Comparison of ENCODE assay signal across 9 cellular contexts in genomic region chr13:45339399-45339798, GRCh38. TPM values are rescaled to one million over a fixed set of nuclear protein-coding genes. Genes with fewer than 3 reads are reported as not detected.
DNase-seq lines count a peak whose midpoint lies in the region; ATAC-seq, FAIRE-seq and TF ChIP-seq lines count a peak whose summit lies in the region.
"Had no signal": no experiment of that assay in that cellular context is flagged by ENCODE, and none has a peak within 500 bp of the region (broad histone marks: within the 10 kb centered on the region; RNA-seq: fewer than 3 reads in every experiment).

No MANE protein-coding gene starts in this region.

- peak overlapping the region; percentile 70 to 79 for H3K4me2 ChIP-seq in H1 (ENCODE audit: insufficient read depth in 1 of 2, low read depth in 2 of 2, low read length in 2 of 2)
- H3K4me2 ChIP-seq in neural progenitor cell: peak overlapping the region; percentile 95

- CTCF ChIA-PET in CD4-positive, alpha-beta T cell (lab: Charles Lee): interaction anchor here (1.0 to 3.7 kb wide), 6 partner anchors 7 to 151 kb away, joined by 3 to 18 read pairs (median 10); partner anchors contain the start of gene SLC25A30
- CTCF ChIA-PET in H1 (lab: Charles Lee; ENCODE audit: partially characterized antibody): interaction anchor here (0.7 kb wide), 1 partner anchor 17 kb away, joined by 3 read pairs; no protein-coding TSS in a partner anchor

- TF ChIP-seq CTCF in CD4-positive, alpha-beta T cell (IDR thresholded peaks at IDR 0.05): no peak
- TF ChIP-seq CTCF in H1 (IDR thresholded peaks at IDR 0.05; ENCODE audit: control extremely low read depth in 1 of 3, insufficient read depth in 1 of 3, low read depth in 1 of 3, low read length in 3 of 3) (no peak), neural progenitor cell (IDR thresholded peaks at IDR 0.05) (no peak)

- H3K4me1 Mint-ChIP-seq in CD4-positive, alpha-beta T cell (ENCODE audit: low read depth): peaks cover 80% of the 10 kb centered on the region
- peaks cover 23% of the 10 kb centered on the region for H3K4me1 Mint-ChIP-seq in neural progenitor cell

- FAIRE-seq in H1 (lab: Jason Lieb, UNC): no peak
- FAIRE-seq: GM18507 had no signal

- H3K4me3 ChIP-seq in NT2/D1 (ENCODE audit: insufficient read length, low read depth) (peak overlapping the region; percentile 80), H1 (ENCODE audit: extremely low read depth in 1 of 4, insufficient read depth in 2 of 4, low read depth in 3 of 4, low read length in 4 of 4) (peak overlapping the region; percentile 87 to 91 (median 88); a peak in 7 of 8 replicates), neural progenitor cell (peak overlapping the region; percentile 87)

- H4K20me1 ChIP-seq in H1 (replicated peaks in 1 of 2; ENCODE audit: control insufficient read depth in 1 of 2, insufficient read depth in 2 of 2, low read length in 2 of 2) (peaks cover 22% of the 10 kb centered on the region in 2 experiments), neural progenitor cell (ENCODE audit: low read depth) (peaks cover 51% of the 10 kb centered on the region)

- intact Hi-C loops in CD4-positive, alpha-beta T cell (cut with DNase I, micrococcal nuclease): loop anchor here (5.0 to 10.0 kb wide), 3 partner anchors 215 to 845 kb away; partner anchors contain the start of genes GTF2F2 (in 2 of the 2), LCP1 (in 1 of the 2) and TSC22D1 (in 1 of the 2)

- H3K79me1 ChIP-seq in H1 (ENCODE audit: low read depth, low read length): 0 out of 2 replicates have a peak, but pooled peaks cover 7% of the 10 kb centered on the region

- POLR2A ChIA-PET in CD4-positive, alpha-beta T cell (lab: Charles Lee): interaction anchor here (1.2 to 4.3 kb wide), 6 partner anchors 8 to 125 kb away, joined by 3 to 81 read pairs (median 22); partner anchors contain the start of genes COG3 and SLC25A30
- POLR2A ChIA-PET in H1 (lab: Charles Lee; ENCODE audit: partially characterized antibody): interaction anchor here (1.0 to 16.2 kb wide), 14 partner anchors 8 to 420 kb away, joined by 4 to 319 read pairs (median 10); no protein-coding TSS in a partner anchor

- peak overlapping the region; percentile 99 for H3K4me3 Mint-ChIP-seq in CD4-positive, alpha-beta T cell
- peak overlapping the region; percentile 99 for H3K4me3 Mint-ChIP-seq in neural progenitor cell

- no peak for DNase-seq in CD4-positive, alpha-beta T cell
- DNase-seq in NT2/D1 (ENCODE audit: low read depth, low spot score) (no peak), H1 (ENCODE audit: low read depth in 1 of 2, low spot score in 2 of 2) (no peak), neural progenitor cell (ENCODE audit: low spot score) (no peak), NCI-H146 treated with DMSO at 0.1 percent for 48 hours (lab: John Stamatoyannopoulos, UW; ENCODE audit: unreplicated experiment) (no peak), NCI-H1417 (lab: John Stamatoyannopoulos, UW) (no peak), hippocampal formation (lab: John Stamatoyannopoulos, UW) (no peak)

- H3K79me2 ChIP-seq in H1 (ENCODE audit: control insufficient read depth in 1 of 2, insufficient read depth in 2 of 2, low read length in 2 of 2) (peaks cover 12 to 46% of the 10 kb centered on the region in 2 experiments), neural progenitor cell (ENCODE audit: low read depth) (peaks cover 70% of the 10 kb centered on the region)

- H3K9me3 ChIP-seq in CD4-positive, alpha-beta T cell (ENCODE audit: control insufficient read depth, low read length): no peaks in the 10 kb centered on the region
- no peaks in the 10 kb centered on the region for H3K9me3 ChIP-seq in NT2/D1 (ENCODE audit: insufficient read depth, low read length)
- H3K9me3 ChIP-seq in H1 (ENCODE audit: insufficient read depth in 2 of 2, low read depth in 1 of 2, low read length in 1 of 2): no peaks in the 10 kb centered on the region
- no peaks in the 10 kb centered on the region for H3K9me3 ChIP-seq in neural progenitor cell (ENCODE audit: low read depth)

- no peak overlapping the region for H4K5ac ChIP-seq in H1 (ENCODE audit: insufficient read length, low read depth, low read length)

- H3K36me3 Mint-ChIP-seq in CD4-positive, alpha-beta T cell (ENCODE audit: low read depth): peaks cover 71% of the 10 kb centered on the region
- peaks cover 44% of the 10 kb centered on the region for H3K36me3 Mint-ChIP-seq in neural progenitor cell

- H3K23ac ChIP-seq in H1 (ENCODE audit: insufficient read length): no peak overlapping the region

- peaks cover 11% of the 10 kb centered on the region; the same call in 1 of the 2 replicates for H3K23me2 ChIP-seq in H1 (ENCODE audit: low read depth, low read length)

- H3K4ac ChIP-seq in H1 (replicated peaks; ENCODE audit: insufficient read length, low read depth, low read length): no peak overlapping the region

- no peak overlapping the region for H2AK5ac ChIP-seq in H1 (ENCODE audit: low read depth, low read length)

- no peak overlapping the region for H3K56ac ChIP-seq in H1 (replicated peaks; ENCODE audit: insufficient read length, low read depth, low read length)

- no peak for TF ChIP-seq RAD21 in H1 (IDR thresholded peaks at IDR 0.05 in 1 of 2, conservative IDR thresholded peaks at IDR 0.05 in 1 of 2; ENCODE audit: low read depth in 2 of 2, low read length in 2 of 2)

- peak overlapping the region; percentile 100 for H3K27ac ChIP-seq in CD4-positive, alpha-beta T cell (ENCODE audit: low read depth, low read length)
- H3K27ac ChIP-seq in H1 (ENCODE audit: low read depth, low read length) (no peak overlapping the region), neural progenitor cell (no peak overlapping the region)

- no peaks in the 10 kb centered on the region for H3K27me3 ChIP-seq in CD4-positive, alpha-beta T cell (ENCODE audit: control insufficient read depth, insufficient read depth, low read length)
- H3K27me3 ChIP-seq in NT2/D1 (ENCODE audit: insufficient read depth, insufficient read length) (no peaks in the 10 kb centered on the region), H1 (replicated peaks in 1 of 4; ENCODE audit: control insufficient read depth in 3 of 4, extremely low read depth in 1 of 4, insufficient read depth in 3 of 4, low read length in 3 of 4) (no peaks in the 10 kb centered on the region), neural progenitor cell (no peaks in the 10 kb centered on the region)

- TF ChIP-seq EP300 in H1 (IDR thresholded peaks at IDR 0.05; ENCODE audit: borderline replicate concordance in 1 of 2, low read depth in 2 of 2, low read length in 2 of 2): no peak

- no peak overlapping the region for H2BK5ac ChIP-seq in H1 (ENCODE audit: low read depth, low read length)

- ATAC-seq in CD4-positive, alpha-beta T cell (ENCODE audit: poor library complexity): no peak
- ATAC-seq in HG02588 (IDR thresholded peaks at IDR 0.05; ENCODE audit: unreplicated experiment): no peak

- H3F3A ChIP-seq in neural progenitor cell (ENCODE audit: low read depth): peaks cover 73% of the 10 kb centered on the region

- H2BK12ac ChIP-seq in H1 (ENCODE audit: low read depth, low read length): no peak overlapping the region

- no peak overlapping the region for H3K14ac ChIP-seq in H1 (ENCODE audit: insufficient read length)

- H3K27me3 Mint-ChIP-seq in CD4-positive, alpha-beta T cell: no peaks in the 10 kb centered on the region
- peaks cover 3% of the 10 kb centered on the region for H3K27me3 Mint-ChIP-seq in neural progenitor cell (ENCODE audit: insufficient read depth, low read depth)

- no peak overlapping the region for H2BK20ac ChIP-seq in H1 (ENCODE audit: low read length)

- H3K36me3 ChIP-seq in NT2/D1 (ENCODE audit: insufficient read depth, insufficient read length, low read length) (peaks cover 59% of the 10 kb centered on the region), H1 (ENCODE audit: control insufficient read depth in 2 of 4, insufficient read depth in 4 of 4, low read length in 3 of 4) (peaks cover 39 to 58% (median 48%) of the 10 kb centered on the region in 4 experiments), neural progenitor cell (peaks cover 27% of the 10 kb centered on the region)

- no peak overlapping the region for H3K18ac ChIP-seq in H1 (ENCODE audit: extremely low read depth, low read length)

- H2BK15ac ChIP-seq in H1 (ENCODE audit: low read length): no peak overlapping the region

- no peak overlapping the region for H2BK120ac ChIP-seq in H1 (replicated peaks; ENCODE audit: low read depth, low read length)

- H3K9ac ChIP-seq in NT2/D1 (ENCODE audit: insufficient read length, low read depth) (no peak overlapping the region), H1 (replicated peaks in 1 of 4; ENCODE audit: extremely low read depth in 1 of 4, low read depth in 3 of 4, low read length in 3 of 4) (peak overlapping the region in 2 of 4 experiments; percentile 9 to 98; a peak in 2 of 7 replicates), neural progenitor cell (peak overlapping the region; percentile 98)

- H3K4me1 ChIP-seq in NT2/D1 (ENCODE audit: insufficient read depth, insufficient read length): no peaks in the 10 kb centered on the region
- H3K4me1 ChIP-seq in H1 (replicated peaks in 1 of 4; ENCODE audit: control insufficient read depth in 3 of 4, insufficient read depth in 4 of 4, low read length in 3 of 4): peaks cover 2 to 4% (median 2%) of the 10 kb centered on the region in 4 experiments; a peak in 6 of 7 replicates
- peaks cover 19% of the 10 kb centered on the region for H3K4me1 ChIP-seq in neural progenitor cell

- H4K91ac ChIP-seq in H1 (replicated peaks; ENCODE audit: insufficient read length, low read length): no peak overlapping the region

- H3K27ac Mint-ChIP-seq in CD4-positive, alpha-beta T cell: peak overlapping the region; percentile 84
- H3K27ac Mint-ChIP-seq in neural progenitor cell: no peak overlapping the region

- H3K9me3 Mint-ChIP-seq in CD4-positive, alpha-beta T cell: no peaks in the 10 kb centered on the region
- H3K9me3 Mint-ChIP-seq in neural progenitor cell: no peaks in the 10 kb centered on the region

- H2AFZ ChIP-seq in H1 (ENCODE audit: low read length) (no peak overlapping the region), neural progenitor cell (replicated peaks) (no peak overlapping the region)

- TF ChIP-seq POLR2A in H1 (IDR thresholded peaks at IDR 0.05; ENCODE audit: control extremely low read depth in 1 of 2, low read depth in 2 of 2, low read length in 2 of 2): no peak; a peak in 1 of 3 replicates

- H4K8ac ChIP-seq in H1 (ENCODE audit: extremely low read depth, insufficient read depth, low read length): no peak overlapping the region

TF ChIP-seq in H1, 55 proteins besides CTCF, POLR2A, EP300 and RAD21 (continues in another document):
- TF ChIP-seq JUND (IDR thresholded peaks at IDR 0.05; ENCODE audit: low read length) (no peak), CREB1 (IDR thresholded peaks at IDR 0.05) (no peak)

RNA-seq across cellular contexts. Expression of gene TPT1, which starts 1.6 kb away (rescaled TPM):
- 1,000 to 10,000 TPM; 8,742 to 8,834 TPM for total RNA-seq in CD4-positive, alpha-beta T cell
- total RNA-seq in H1 (2021; fragmentation: NEBNext Ultra II Directional; extraction: Animal tissue kit (Norgen Biotek cat#: 25700)): 2,279 and 2,327 TPM in 2 replicates
- 1,570 and 2,245 TPM in 2 replicates for polyA plus RNA-seq in H1 (2011; rRNA removed)
- polyA plus RNA-seq in H1 (2011; cell fraction: cytosol; rRNA removed): 3,127 TPM
- 656 TPM for polyA plus RNA-seq in H1 (2011; cell fraction: nucleus; rRNA removed)
- 2,057 to 3,095 TPM (median 2,368 TPM) in 4 replicates for polyA plus RNA-seq in H1 (2012, experiment 1 of 2)
- polyA plus RNA-seq in H1 (2012, experiment 2 of 2): 1,830 TPM
- 2,071 TPM for polyA plus RNA-seq in H1 (2013, experiment 1 of 2)
- 2,093 TPM for polyA plus RNA-seq in H1 (2013, experiment 2 of 2)
- 622 and 832 TPM in 2 replicates for polyA minus RNA-seq in H1 (2011; rRNA and poly(A)+ RNA removed)
- 706 TPM for polyA minus RNA-seq in H1 (2011; cell fraction: cytosol; rRNA and poly(A)+ RNA removed)
- polyA minus RNA-seq in H1 (2011; cell fraction: nucleus; rRNA and poly(A)+ RNA removed): 799 TPM
- total RNA-seq in neural progenitor cell (ENCODE audit: low replicate concordance): 3,253 and 4,951 TPM in 2 replicates
